Comparison of ENCODE assay signal across 13 cellular contexts in the genomic region with DNA sequence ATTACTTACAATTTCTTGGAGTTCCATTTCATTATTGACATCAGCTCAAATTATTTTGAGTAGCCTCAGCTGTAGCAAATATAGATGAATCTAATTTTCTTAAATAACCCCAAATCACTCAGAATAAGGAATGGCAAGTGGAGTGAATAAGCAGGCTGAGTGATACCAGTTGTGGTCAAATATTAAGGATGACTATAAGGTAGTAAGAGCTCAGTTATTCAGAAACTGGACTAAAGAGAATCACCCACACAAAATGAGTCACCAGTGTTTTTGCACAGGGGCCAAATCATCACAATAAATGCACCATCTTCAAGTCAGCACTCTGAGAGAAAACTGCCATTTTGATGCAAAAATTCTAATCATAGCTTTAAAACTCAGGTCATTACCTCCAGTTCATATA.
A peak's percentile ranks its signal among the peaks of the same experiment; 100 is the strongest.
DNase-seq lines count a peak whose midpoint lies in the region; ATAC-seq and TF ChIP-seq lines count a peak whose summit lies in the region.
"Had no signal": no experiment of that assay in that cellular context is flagged by ENCODE, and none has a peak within 500 bp of the region (broad histone marks: within the 10 kb centered on the region; RNA-seq: fewer than 3 reads in every experiment).

No MANE protein-coding gene starts in this region.

- H3K4me1 Mint-ChIP-seq in activated CD8-positive, alpha-beta memory T cell treated with anti-CD3 and anti-CD28 coated beads, Interleukin-2, amount 10 ng/mL, durations not matched to agents 7 days and 5 days, result no peaks in the 10 kb centered on the region
- peaks cover 3% of the 10 kb centered on the region for H3K4me1 Mint-ChIP-seq in stimulated activated naive CD8-positive, alpha-beta T cell treated with anti-CD3 and anti-CD28 coated beads, Interleukin-15, amount 100 ng/mL, for 72 hours
- H3K4me1 Mint-ChIP-seq: CD4-positive, CD25-positive, alpha-beta regulatory T cell; H9 had no signal

- DNase-seq in AG10803 (ENCODE audit: low read depth) (peak; percentile 91), HT1080 (ENCODE audit: low read depth) (peak; percentile 91), brain microvascular endothelial cell (peak; percentile 96), kidney glomerular epithelial cell (lab: John Stamatoyannopoulos, UW) (peak; percentile 94)
- no peak for DNase-seq in activated CD8-positive, alpha-beta memory T cell treated with anti-CD3 and anti-CD28 coated beads, Interleukin-2, amount 10 ng/mL, durations not matched to agents 7 days and 5 days
- DNase-seq in stimulated activated naive CD8-positive, alpha-beta T cell treated with anti-CD3 and anti-CD28 coated beads, Interleukin-15, amount 100 ng/mL, for 72 hours, result no peak
- no peak for DNase-seq in central memory CD4-positive, alpha-beta T cell
- DNase-seq: CD4-positive, CD25-positive, alpha-beta regulatory T cell; cerebellar nuclear complex; H9; head of caudate nucleus; NCI-H510A had no signal

- H3K4me3 Mint-ChIP-seq in activated CD8-positive, alpha-beta memory T cell treated with anti-CD3 and anti-CD28 coated beads, Interleukin-2, amount 10 ng/mL, durations not matched to agents 7 days and 5 days, result no peak overlapping the region
- H3K4me3 Mint-ChIP-seq in stimulated activated naive CD8-positive, alpha-beta T cell treated with anti-CD3 and anti-CD28 coated beads, Interleukin-15, amount 100 ng/mL, for 72 hours, result no peak overlapping the region
- H3K4me3 Mint-ChIP-seq: CD4-positive, CD25-positive, alpha-beta regulatory T cell; H9 had no signal

- no peak overlapping the region for H3K27ac Mint-ChIP-seq in activated CD8-positive, alpha-beta memory T cell treated with anti-CD3 and anti-CD28 coated beads, Interleukin-2, amount 10 ng/mL, durations not matched to agents 7 days and 5 days
- no peak overlapping the region for H3K27ac Mint-ChIP-seq in stimulated activated naive CD8-positive, alpha-beta T cell treated with anti-CD3 and anti-CD28 coated beads, Interleukin-15, amount 100 ng/mL, for 72 hours
- H3K27ac Mint-ChIP-seq: CD4-positive, CD25-positive, alpha-beta regulatory T cell; H9 had no signal

- H3K27ac ChIP-seq in brain microvascular endothelial cell, result peak overlapping the region; percentile 97

- no peaks in the 10 kb centered on the region for H3K27me3 ChIP-seq in brain microvascular endothelial cell (replicated peaks)

- no peaks in the 10 kb centered on the region for H3K36me3 Mint-ChIP-seq in activated CD8-positive, alpha-beta memory T cell treated with anti-CD3 and anti-CD28 coated beads, Interleukin-2, amount 10 ng/mL, durations not matched to agents 7 days and 5 days
- H3K36me3 Mint-ChIP-seq: CD4-positive, CD25-positive, alpha-beta regulatory T cell had no signal

- H3K4me3 ChIP-seq in AG10803 (ENCODE audit: low read length) (no peak overlapping the region), brain microvascular endothelial cell (ENCODE audit: low read depth, low read length) (no peak overlapping the region)

- H3K36me3 ChIP-seq in brain microvascular endothelial cell (replicated peaks), result no peaks in the 10 kb centered on the region

- CTCF ChIA-PET in activated CD8-positive, alpha-beta memory T cell treated with anti-CD3 and anti-CD28 coated beads, Interleukin-2, amount 10 ng/mL, durations not matched to agents 7 days and 5 days (lab: Charles Lee), result no interaction called here

- no peak for ATAC-seq in GM21390 (IDR thresholded peaks at IDR 0.05; ENCODE audit: unreplicated experiment)
- ATAC-seq in activated CD8-positive, alpha-beta memory T cell treated with anti-CD3 and anti-CD28 coated beads, Interleukin-2, amount 10 ng/mL, durations not matched to agents 7 days and 5 days, result no peak
- no peak for ATAC-seq in stimulated activated naive CD8-positive, alpha-beta T cell treated with anti-CD3 and anti-CD28 coated beads, Interleukin-15, amount 100 ng/mL, for 72 hours

- in situ Hi-C loops in brain microvascular endothelial cell (cut with HindIII; ENCODE audit: low pct_ligation_motif_present, low sequenced_read_pairs), result no loop called here

- H3K9me3 Mint-ChIP-seq in activated CD8-positive, alpha-beta memory T cell treated with anti-CD3 and anti-CD28 coated beads, Interleukin-2, amount 10 ng/mL, durations not matched to agents 7 days and 5 days (ENCODE audit: low read depth), result peaks cover 3% of the 10 kb centered on the region
- H3K9me3 Mint-ChIP-seq in stimulated activated naive CD8-positive, alpha-beta T cell treated with anti-CD3 and anti-CD28 coated beads, Interleukin-15, amount 100 ng/mL, for 72 hours, result peaks cover 0 to 4% of the 10 kb centered on the region in 2 donors
- H3K9me3 Mint-ChIP-seq: H9 had no signal

- no peaks in the 10 kb centered on the region for H3K27me3 Mint-ChIP-seq in activated CD8-positive, alpha-beta memory T cell treated with anti-CD3 and anti-CD28 coated beads, Interleukin-2, amount 10 ng/mL, durations not matched to agents 7 days and 5 days
- no peaks in the 10 kb centered on the region for H3K27me3 Mint-ChIP-seq in stimulated activated naive CD8-positive, alpha-beta T cell treated with anti-CD3 and anti-CD28 coated beads, Interleukin-15, amount 100 ng/mL, for 72 hours
- H3K27me3 Mint-ChIP-seq: CD4-positive, CD25-positive, alpha-beta regulatory T cell had no signal

- TF ChIP-seq CTCF in AG10803 (conservative IDR thresholded peaks at IDR 0.05; ENCODE audit: low read length), result no peak
- TF ChIP-seq CTCF in brain microvascular endothelial cell (IDR thresholded peaks at IDR 0.05; ENCODE audit: low read depth, low read length, missing control alignments), result no peak

Comparison
In these comparisons a context has a peak if more than half of its experiments do, and no peak if none do; other contexts are left out.
1. DNase-seq: peak in AG10803 (single experiment), HT1080 (single experiment), brain microvascular endothelial cell (single experiment) and kidney glomerular epithelial cell (single experiment); none in activated CD8-positive, alpha-beta memory T cell treated with anti-CD3 and anti-CD28 coated beads, Interleukin-2, amount 10 ng/mL, durations not matched to agents 7 days and 5 days (single experiment), stimulated activated naive CD8-positive, alpha-beta T cell treated with anti-CD3 and anti-CD28 coated beads, Interleukin-15, amount 100 ng/mL, for 72 hours (0 of 2) and central memory CD4-positive, alpha-beta T cell (single experiment).